In the genomic region with DNA sequence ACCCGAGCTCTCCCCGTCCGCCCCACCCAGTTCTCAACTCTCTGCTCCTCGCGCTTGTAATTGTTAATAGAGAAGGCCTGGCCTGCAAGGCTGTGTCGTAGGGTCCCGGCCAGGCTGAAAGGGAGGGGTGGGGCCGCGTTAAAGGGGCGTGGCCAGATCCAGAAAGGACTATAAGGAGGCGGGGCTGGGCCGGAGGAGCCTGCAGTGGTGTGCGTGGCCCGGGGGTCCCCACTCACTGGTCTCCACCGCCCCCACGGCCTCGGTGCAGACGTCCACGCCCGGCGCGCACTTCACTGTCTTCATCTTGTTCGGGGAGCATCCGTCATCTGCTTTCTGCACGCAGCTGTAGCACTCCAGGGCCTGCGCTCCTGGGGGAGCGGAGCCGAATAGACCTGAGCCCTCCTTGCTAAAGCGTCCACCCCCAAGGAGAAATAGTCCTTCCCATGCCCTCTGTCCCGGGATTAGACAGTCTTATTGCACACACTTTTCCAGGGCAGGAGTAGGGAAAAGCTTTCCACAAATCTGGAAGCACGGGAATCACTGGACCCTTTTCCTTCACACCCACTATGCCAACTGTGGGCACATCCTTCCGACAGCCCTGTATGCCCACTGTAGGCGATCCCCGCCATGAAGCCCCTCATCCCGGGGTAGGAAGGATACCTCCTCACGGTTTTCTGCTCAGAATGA, we compare ENCODE assay signal across 8 cellular contexts. TPM values are rescaled to one million over a fixed set of nuclear protein-coding genes. Genes with fewer than 3 reads are reported as not detected.
DNase-seq lines count a peak whose midpoint lies in the region; ATAC-seq, FAIRE-seq and TF ChIP-seq lines count a peak whose summit lies in the region.

No MANE protein-coding gene starts in this region.

- no peak for TF ChIP-seq CTCF in OCI-LY7 (conservative IDR thresholded peaks at IDR 0.05; ENCODE audit: low read length)
- no peak for TF ChIP-seq CTCF in breast epithelium (IDR thresholded peaks at IDR 0.05)

- intact Hi-C loops in OCI-LY7 (cut with micrococcal nuclease; ENCODE audit: unreplicated experiment) (no loop called here), breast epithelium (cut with DNase I; ENCODE audit: low total_unique reads) (no loop called here)

- POLR2A ChIA-PET in OCI-LY7 (lab: Charles Lee): interaction anchor here (0.5 to 1.7 kb wide), 3 partner anchors 40 to 204 kb away, joined by 3 to 6 read pairs (median 6); a partner anchor contains a TSS

- H3K79me2 ChIP-seq in OCI-LY7 (ENCODE audit: insufficient read depth, low read depth, low read length): no peaks in the 10 kb centered on the region

- H3K4me3 ChIP-seq in OCI-LY7 (ENCODE audit: low read depth, low read length, poor library complexity, severe bottlenecking) (peak overlapping the region; percentile 70), breast epithelium (peak overlapping the region; percentile 49 to 84 (median 71))

- BruUV-seq in OCI-LY7 (replicated peaks; lab: Mats Ljungman, UMichigan): no TSS peak

- H3K9me3 ChIP-seq in OCI-LY7 (ENCODE audit: low read length): no peaks in the 10 kb centered on the region
- no peaks in the 10 kb centered on the region for H3K9me3 ChIP-seq in breast epithelium

- TF ChIP-seq POLR2A in breast epithelium (IDR thresholded peaks at IDR 0.05): no peak

- peak; percentile 31 for ATAC-seq in HG02610 (IDR thresholded peaks at IDR 0.05; ENCODE audit: unreplicated experiment)
- ATAC-seq in left lobe of liver: peak; percentile 39

- H3K27ac ChIP-seq in OCI-LY7 (ENCODE audit: low read depth, low read length, poor library complexity, severe bottlenecking): peak overlapping the region; percentile 19
- peak overlapping the region; percentile 94 to 95 for H3K27ac ChIP-seq in breast epithelium

- peaks cover 11% of the 10 kb centered on the region for H3K4me1 ChIP-seq in OCI-LY7 (ENCODE audit: insufficient read depth, low read length, poor library complexity, severe bottlenecking)
- peaks cover 0 to 4% of the 10 kb centered on the region in 2 donors for H3K4me1 ChIP-seq in breast epithelium

- CTCF ChIA-PET in OCI-LY7 (lab: Charles Lee; ENCODE audit: unreplicated experiment): interaction anchor here (0.8 kb wide), 1 partner anchor 37 kb away, joined by 10 read pairs; no protein-coding TSS in a partner anchor

- DNase-seq in GM18507 (ENCODE audit: extremely low spot score, insufficient read length, low read depth) (peak; percentile 50), OCI-LY7 (ENCODE audit: low spot score) (peak; percentile 66), breast epithelium (ENCODE audit: low spot score in 2 of 2) (peak; percentile 76 to 77), left lobe of liver (ENCODE audit: low spot score) (peak; percentile 72), AG08395 (ENCODE audit: low spot score) (no peak), NCI-H226 (no peak)
- peak; percentile 42 for DNase-seq in stimulated activated CD8-positive, alpha-beta memory T cell treated with anti-CD3 and anti-CD28 coated beads, Interleukin-12 subunit alpha, Interleukin-12 subunit beta, amount 100 ng/mL, for 24 hours (ENCODE audit: extremely low read depth)

- no peaks in the 10 kb centered on the region for H3K36me3 ChIP-seq in OCI-LY7 (ENCODE audit: insufficient read depth, low read length)
- H3K36me3 ChIP-seq in breast epithelium: no peaks in the 10 kb centered on the region

- peak overlapping the region; percentile 91 for H3K4me2 ChIP-seq in OCI-LY7 (ENCODE audit: low read length)

- peak overlapping the region; percentile 95 for H2AFZ ChIP-seq in OCI-LY7 (ENCODE audit: low read length)

- H3K27me3 ChIP-seq in breast epithelium: no peaks in the 10 kb centered on the region

- H3K9me2 ChIP-seq in OCI-LY7 (ENCODE audit: insufficient read depth, low read length): no peaks in the 10 kb centered on the region

- no peak for FAIRE-seq in GM18507 (lab: Jason Lieb, UNC)

- no peaks in the 10 kb centered on the region for H4K20me1 ChIP-seq in OCI-LY7 (ENCODE audit: insufficient read depth, low read length)

RNA-seq across cellular contexts. Expression of a gene that starts 1.2 kb away (rescaled TPM):
- not detected in 2 replicates for total RNA-seq in OCI-LY7 (2014; rRNA removed; shearing (Covaris generic))
- total RNA-seq in OCI-LY7 (2022): 0.42 TPM in 1 of 2 replicates, not detected in the other
- total RNA-seq in breast epithelium: 10 to 100 TPM in 1 of 3 donors, 1 to 10 TPM in 1, not detected in 1; 5.2 to 17.6 TPM
- 0.53 TPM for total RNA-seq in left lobe of liver

RNA-seq across cellular contexts. Expression of a gene that starts 40.3 kb away (rescaled TPM):
- 12.9 and 20.6 TPM in 2 replicates for total RNA-seq in OCI-LY7 (2014; rRNA removed; shearing (Covaris generic))
- 6.0 and 9.9 TPM in 2 replicates for total RNA-seq in OCI-LY7 (2022)
- total RNA-seq in breast epithelium: 10 to 100 TPM in 2 of 3 donors, 1 to 10 TPM in 1; 7.5 to 19.5 (median 15.1) TPM
- 17.7 TPM for total RNA-seq in left lobe of liver

RNA-seq across cellular contexts. Expression of a gene that starts 49.5 kb away (rescaled TPM):
- total RNA-seq in OCI-LY7 (2014; rRNA removed; shearing (Covaris generic)): not detected in 2 replicates
- total RNA-seq in OCI-LY7 (2022) (not detected in 2 replicates), breast epithelium (not detected), left lobe of liver (not detected)

Comparison
In these comparisons a context has a peak if more than half of its experiments do, and no peak if none do; other contexts are left out.
1. DNase-seq: peak in GM18507 (single experiment), OCI-LY7 (single experiment), breast epithelium (2 of 2), left lobe of liver (single experiment) and stimulated activated CD8-positive, alpha-beta memory T cell treated with anti-CD3 and anti-CD28 coated beads, Interleukin-12 subunit alpha, Interleukin-12 subunit beta, amount 100 ng/mL, for 24 hours (single experiment); none in AG08395 (single experiment) and NCI-H226 (single experiment).